Comparison of ENCODE assay signal across 8 cellular contexts in genomic region chr9:116686693-116687073, GRCh38. TPM values are rescaled to one million over a fixed set of nuclear protein-coding genes. Genes with fewer than 3 reads are reported as not detected.
DNase-seq lines count a peak whose midpoint lies in the region; ATAC-seq, FAIRE-seq and TF ChIP-seq lines count a peak whose summit lies in the region.

No MANE protein-coding gene starts in this region.

- peak overlapping the region; percentile 91 for H3K9ac ChIP-seq in GM23248
- peak overlapping the region; percentile 51; the same call in 1 of the 2 replicates for H3K9ac ChIP-seq in MM.1S (ENCODE audit: low read length)

- TF ChIP-seq CTCF in MM.1S (IDR thresholded peaks at IDR 0.05; ENCODE audit: low read length) (no peak), nephron (IDR thresholded peaks at IDR 0.05; ENCODE audit: unreplicated experiment in 3 of 3) (no peak)

- in situ Hi-C loops in GM23248 (cut with MboI), result no loop called here

- H3K27me3 ChIP-seq in GM23248 (replicated peaks; ENCODE audit: insufficient read depth) (no peaks in the 10 kb centered on the region), MM.1S (replicated peaks; ENCODE audit: insufficient read depth, low read length) (no peaks in the 10 kb centered on the region)

- H3K79me2 ChIP-seq in GM23248 (ENCODE audit: insufficient read depth) (peaks cover 61% of the 10 kb centered on the region), MM.1S (ENCODE audit: low read length) (peaks cover 21% of the 10 kb centered on the region)

- peaks cover 45 to 46% of the 10 kb centered on the region in 2 donors for H3K4me1 Mint-ChIP-seq in effector memory CD8-positive, alpha-beta T cell (ENCODE audit: low read depth in 2 of 2)
- peaks cover 47% of the 10 kb centered on the region for H3K4me1 Mint-ChIP-seq in nephron

- peaks cover 0 to 1% of the 10 kb centered on the region in 2 donors for H3K9me3 Mint-ChIP-seq in effector memory CD8-positive, alpha-beta T cell
- H3K9me3 Mint-ChIP-seq in nephron, result peaks cover 6% of the 10 kb centered on the region

- peak overlapping the region; percentile 99 for H3K4me3 ChIP-seq in GM23248
- peak overlapping the region; percentile 91 for H3K4me3 ChIP-seq in MM.1S (ENCODE audit: low read length)

- H3K36me3 Mint-ChIP-seq in effector memory CD8-positive, alpha-beta T cell (ENCODE audit: insufficient read depth), result peaks cover 7% of the 10 kb centered on the region
- peaks cover 8% of the 10 kb centered on the region for H3K36me3 Mint-ChIP-seq in nephron (ENCODE audit: low read depth)

- no peak for FAIRE-seq in HTR-8/SVneo (lab: Jason Lieb, UNC)

- no peaks in the 10 kb centered on the region for H3K27me3 Mint-ChIP-seq in effector memory CD8-positive, alpha-beta T cell
- no peaks in the 10 kb centered on the region for H3K27me3 Mint-ChIP-seq in nephron (ENCODE audit: low read depth)

- H3K9me3 ChIP-seq in GM23248 (ENCODE audit: low read depth), result no peaks in the 10 kb centered on the region
- H3K9me3 ChIP-seq in MM.1S (replicated peaks; ENCODE audit: insufficient read depth, low read length), result no peaks in the 10 kb centered on the region

- H2AFZ ChIP-seq in GM23248 (peak overlapping the region; percentile 90), MM.1S (ENCODE audit: low read length) (peak overlapping the region; percentile 84)

- 5 to 6% methylated on average over 7 of the region's 7 CpGs for WGBS in GM23248 (ENCODE audit: low coverage in 1 of 2, low lambda C conversion rate in 2 of 2, missing lambda C conversion rate in 2 of 2), 2 experiments

- peaks cover 48% of the 10 kb centered on the region for H3K4me1 ChIP-seq in GM23248 (ENCODE audit: insufficient read depth)
- H3K4me1 ChIP-seq in MM.1S (ENCODE audit: low read length), result peaks cover 5% of the 10 kb centered on the region

- peak overlapping the region; percentile 47 for H3K27ac ChIP-seq in GM23248
- no peak overlapping the region for H3K27ac ChIP-seq in MM.1S (ENCODE audit: low read length)

- H3K4me3 Mint-ChIP-seq in effector memory CD8-positive, alpha-beta T cell, result peak overlapping the region; percentile 85 to 90
- H3K4me3 Mint-ChIP-seq in nephron, result peak overlapping the region; percentile 87 to 92 (median 90)

- H3K9me2 ChIP-seq in GM23248 (ENCODE audit: insufficient read depth) (no peaks in the 10 kb centered on the region), MM.1S (replicated peaks; ENCODE audit: insufficient read depth, low read length) (no peaks in the 10 kb centered on the region)

- peak overlapping the region; percentile 76 to 91 for H3K27ac Mint-ChIP-seq in effector memory CD8-positive, alpha-beta T cell
- peak overlapping the region; percentile 46 to 87 (median 73) for H3K27ac Mint-ChIP-seq in nephron

- H3F3A ChIP-seq in GM23248 (ENCODE audit: insufficient read depth), result peaks cover 27% of the 10 kb centered on the region
- H3F3A ChIP-seq in MM.1S (ENCODE audit: insufficient read depth, low read length), result no peaks in the 10 kb centered on the region

- ATAC-seq in effector memory CD8-positive, alpha-beta T cell (replicated peaks), result peak; percentile 33

- H3K36me3 ChIP-seq in GM23248 (ENCODE audit: low read depth), result no peaks in the 10 kb centered on the region
- no peaks in the 10 kb centered on the region for H3K36me3 ChIP-seq in MM.1S (replicated peaks; ENCODE audit: insufficient read depth, low read length)

- H4K20me1 ChIP-seq in GM23248 (ENCODE audit: insufficient read depth) (no peaks in the 10 kb centered on the region), MM.1S (ENCODE audit: insufficient read depth, low read length) (no peaks in the 10 kb centered on the region)

- DNase-seq in GM03348 (ENCODE audit: low spot score), result peak; percentile 42
- DNase-seq in GM23248, result peak; percentile 55
- DNase-seq in MM.1S, result no peak
- no peak for DNase-seq in effector memory CD8-positive, alpha-beta T cell
- no peak for DNase-seq in NCI-H345 (lab: John Stamatoyannopoulos, UW)
- no peak for DNase-seq in germinal center (ENCODE audit: low spot score)
- DNase-seq in HTR-8/SVneo (ENCODE audit: insufficient read length, low spot score), result no peak

- peak overlapping the region; percentile 87 for H3K4me2 ChIP-seq in GM23248 (ENCODE audit: unreplicated experiment)
- H3K4me2 ChIP-seq in MM.1S (ENCODE audit: low read depth, low read length), result peak overlapping the region; percentile 79

RNA-seq across cellular contexts. Expression of gene TRIM32, which starts 0.4 kb away (rescaled TPM):
- 38.2 and 41.9 TPM in 2 replicates for total RNA-seq in GM23248 (2014; rRNA removed; shearing (Covaris generic))
- 34.5 and 37.0 TPM in 2 replicates for polyA plus RNA-seq in GM23248 (2016; fragmentation: Nextera tagmentation; extraction: Ambion mirVana)

Comparison
In these comparisons a context has a peak if more than half of its experiments do, and no peak if none do; other contexts are left out.
1. DNase-seq: peak in GM03348 (single experiment) and GM23248 (single experiment); none in MM.1S (single experiment), effector memory CD8-positive, alpha-beta T cell (0 of 3), NCI-H345 (single experiment), germinal center (single experiment) and HTR-8/SVneo (single experiment).